In the genomic region with DNA sequence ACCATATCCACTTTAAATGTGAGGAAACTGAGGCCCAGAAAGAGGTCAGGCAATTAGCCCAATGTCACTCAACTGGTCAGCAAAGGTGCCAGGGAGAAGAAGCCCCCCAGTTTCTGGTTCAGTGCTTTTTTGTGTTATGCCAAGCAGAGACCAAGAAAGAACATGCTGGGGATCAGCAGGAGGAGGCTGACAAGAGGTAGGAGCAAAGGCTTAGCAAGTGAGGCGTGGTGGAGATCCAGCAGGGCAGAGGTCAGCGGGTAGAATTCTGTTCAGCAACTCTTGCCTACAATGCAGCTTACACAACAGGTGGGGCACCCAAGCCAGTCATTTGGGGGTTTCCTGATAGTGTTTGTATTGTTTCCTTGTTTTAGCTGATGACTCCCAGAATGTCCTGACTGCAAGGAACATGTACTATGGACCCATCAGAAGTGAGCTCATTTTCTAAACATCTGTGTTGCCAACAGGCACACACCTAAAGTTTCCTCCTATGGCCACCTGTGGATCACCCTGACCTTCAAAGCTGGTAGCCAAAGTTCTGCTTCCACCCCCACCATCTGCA, we compare ENCODE assay signal across 11 cellular contexts. TPM values are rescaled to one million over a fixed set of nuclear protein-coding genes. Genes with fewer than 3 reads are reported as not detected.
DNase-seq lines count a peak whose midpoint lies in the region; ATAC-seq and TF ChIP-seq lines count a peak whose summit lies in the region.
"Had no signal": no experiment of that assay in that cellular context is flagged by ENCODE, and none has a peak within 500 bp of the region (broad histone marks: within the 10 kb centered on the region; RNA-seq: fewer than 3 reads in every experiment).

No MANE protein-coding gene starts in this region.

- no peaks in the 10 kb centered on the region for H3K27me3 Mint-ChIP-seq in activated CD4-positive, alpha-beta T cell treated with anti-CD3 and anti-CD28 coated beads for 36 hours
- H3K27me3 Mint-ChIP-seq in WTC11 (ENCODE audit: low read depth): no peaks in the 10 kb centered on the region
- peaks cover 0 to 3% (median 2%) of the 10 kb centered on the region in 3 donors for H3K27me3 Mint-ChIP-seq in immature natural killer cell (ENCODE audit: low read depth in 3 of 3)

- intact Hi-C loops in activated CD4-positive, alpha-beta T cell treated with anti-CD3 and anti-CD28 coated beads for 36 hours (cut with DNase I, micrococcal nuclease): loop anchor here (1.0 to 5.0 kb wide), 4 partner anchors 52 to 613 kb away; partner anchors contain the start of gene EMILIN2 (in 1 of the 2)

- H3K4me1 Mint-ChIP-seq in activated CD4-positive, alpha-beta T cell treated with anti-CD3 and anti-CD28 coated beads for 36 hours: peaks cover 75% of the 10 kb centered on the region
- peaks cover 46% of the 10 kb centered on the region for H3K4me1 Mint-ChIP-seq in WTC11
- H3K4me1 Mint-ChIP-seq in immature natural killer cell: peaks cover 47 to 70% of the 10 kb centered on the region in 2 donors
- H3K4me1 Mint-ChIP-seq in stimulated activated effector memory CD8-positive, alpha-beta T cell treated with anti-CD3 and anti-CD28 coated beads, Interleukin-12 subunit alpha, Interleukin-12 subunit beta, amount 100 ng/mL, for 72 hours: peaks cover 31% of the 10 kb centered on the region

- ATAC-seq in activated CD4-positive, alpha-beta T cell treated with anti-CD3 and anti-CD28 coated beads for 36 hours: no peak
- ATAC-seq in WTC11 (no peak), HG02588 (IDR thresholded peaks at IDR 0.05; ENCODE audit: unreplicated experiment) (no peak)
- no peak for ATAC-seq in stimulated activated effector memory CD8-positive, alpha-beta T cell treated with anti-CD3 and anti-CD28 coated beads, Interleukin-12 subunit alpha, Interleukin-12 subunit beta, amount 100 ng/mL, for 72 hours

- no peak overlapping the region for H3K4me3 Mint-ChIP-seq in activated CD4-positive, alpha-beta T cell treated with anti-CD3 and anti-CD28 coated beads for 36 hours
- no peak overlapping the region for H3K4me3 Mint-ChIP-seq in WTC11
- H3K4me3 Mint-ChIP-seq in immature natural killer cell: no peak overlapping the region
- peak overlapping the region; percentile 2 for H3K4me3 Mint-ChIP-seq in stimulated activated effector memory CD8-positive, alpha-beta T cell treated with anti-CD3 and anti-CD28 coated beads, Interleukin-12 subunit alpha, Interleukin-12 subunit beta, amount 100 ng/mL, for 72 hours

- no peaks in the 10 kb centered on the region for H3K27me3 ChIP-seq in suprapubic skin
- H3K27me3 ChIP-seq: ovary, uterus had no signal

- POLR2A ChIA-PET in activated CD4-positive, alpha-beta T cell treated with anti-CD3 and anti-CD28 coated beads for 36 hours (lab: Charles Lee): interaction anchor here (0.6 to 1.9 kb wide), 6 partner anchors 9 to 65 kb away, joined by 3 to 8 read pairs (median 3); no protein-coding TSS in a partner anchor
- POLR2A ChIA-PET in WTC11 (lab: Charles Lee): no interaction called here

- peak overlapping the region; percentile 85 for H3K27ac Mint-ChIP-seq in activated CD4-positive, alpha-beta T cell treated with anti-CD3 and anti-CD28 coated beads for 36 hours
- H3K27ac Mint-ChIP-seq in WTC11 (no peak overlapping the region), immature natural killer cell (peak overlapping the region in 4 of 6 donors; percentile 19 to 94 (median 74))
- H3K27ac Mint-ChIP-seq in stimulated activated effector memory CD8-positive, alpha-beta T cell treated with anti-CD3 and anti-CD28 coated beads, Interleukin-12 subunit alpha, Interleukin-12 subunit beta, amount 100 ng/mL, for 72 hours: peak overlapping the region; percentile 48

- no peaks in the 10 kb centered on the region for H3K36me3 ChIP-seq in suprapubic skin
- H3K36me3 ChIP-seq: ovary, uterus had no signal

- no peak overlapping the region for H3K27ac ChIP-seq in suprapubic skin
- H3K27ac ChIP-seq: ovary had no signal

- H3K36me3 Mint-ChIP-seq in activated CD4-positive, alpha-beta T cell treated with anti-CD3 and anti-CD28 coated beads for 36 hours (ENCODE audit: low read depth): peaks cover 34% of the 10 kb centered on the region
- peaks cover 10% of the 10 kb centered on the region; the same call in 1 of the 2 replicates for H3K36me3 Mint-ChIP-seq in WTC11
- H3K36me3 Mint-ChIP-seq in immature natural killer cell: peaks cover 0 to 4% (median 0%) of the 10 kb centered on the region in 3 donors
- peaks cover 11% of the 10 kb centered on the region for H3K36me3 Mint-ChIP-seq in stimulated activated effector memory CD8-positive, alpha-beta T cell treated with anti-CD3 and anti-CD28 coated beads, Interleukin-12 subunit alpha, Interleukin-12 subunit beta, amount 100 ng/mL, for 72 hours

- TF ChIP-seq CTCF in WTC11 (IDR thresholded peaks at IDR 0.05): no peak
- TF ChIP-seq CTCF in suprapubic skin (IDR thresholded peaks at IDR 0.05): no peak

- H3K9me3 Mint-ChIP-seq in activated CD4-positive, alpha-beta T cell treated with anti-CD3 and anti-CD28 coated beads for 36 hours (ENCODE audit: low read depth): no peaks in the 10 kb centered on the region
- H3K9me3 Mint-ChIP-seq in WTC11: no peaks in the 10 kb centered on the region
- H3K9me3 Mint-ChIP-seq in immature natural killer cell: no peaks in the 10 kb centered on the region
- no peaks in the 10 kb centered on the region for H3K9me3 Mint-ChIP-seq in stimulated activated effector memory CD8-positive, alpha-beta T cell treated with anti-CD3 and anti-CD28 coated beads, Interleukin-12 subunit alpha, Interleukin-12 subunit beta, amount 100 ng/mL, for 72 hours

- 94% methylated on average over 2 of the region's 2 CpGs for WGBS in suprapubic skin

- DNase-seq in activated CD4-positive, alpha-beta T cell treated with anti-CD3 and anti-CD28 coated beads for 36 hours: no peak
- no peak for DNase-seq in activated CD4-positive, alpha-beta T cell treated with anti-CD3 and anti-CD28 coated beads for 1 hour
- DNase-seq in WTC11 (ENCODE audit: low spot score) (no peak), immature natural killer cell (no peak), suprapubic skin (ENCODE audit: low spot score in 2 of 2) (no peak), HUDEP-2 (lab: John Stamatoyannopoulos, UW; ENCODE audit: unreplicated experiment in 76 of 76) (no peak)
- no peak for DNase-seq in stimulated activated effector memory CD8-positive, alpha-beta T cell treated with anti-CD3 and anti-CD28 coated beads, Interleukin-12 subunit alpha, Interleukin-12 subunit beta, amount 100 ng/mL, for 72 hours (ENCODE audit: low spot score in 2 of 2)
- DNase-seq: activated CD4-positive, alpha-beta T cell treated with anti-CD3 and anti-CD28 coated beads, Interleukin-2, amount 50 U/mL, for 4 hours; ovary; uterus had no signal

- H3K9me3 ChIP-seq in suprapubic skin: no peaks in the 10 kb centered on the region
- H3K9me3 ChIP-seq: ovary, uterus had no signal

- H3K4me1 ChIP-seq in suprapubic skin: peaks cover 31% of the 10 kb centered on the region

- CTCF ChIA-PET in activated CD4-positive, alpha-beta T cell treated with anti-CD3 and anti-CD28 coated beads for 36 hours (lab: Charles Lee): interaction anchor here (0.6 to 8.5 kb wide), 26 partner anchors 8 to 884 kb away, joined by 3 to 158 read pairs (median 6); partner anchors contain the start of gene MYL12A
- CTCF ChIA-PET in WTC11 (lab: Charles Lee): interaction anchor here (0.7 to 2.2 kb wide), 9 partner anchors 8 to 78 kb away, joined by 3 to 13 read pairs (median 4); no protein-coding TSS in a partner anchor

- TF ChIP-seq POLR2A in suprapubic skin (IDR thresholded peaks at IDR 0.05): no peak

- no peak overlapping the region for H3K4me3 ChIP-seq in suprapubic skin
- H3K4me3 ChIP-seq: ovary, uterus had no signal

- no peak for TF ChIP-seq EP300 in suprapubic skin (IDR thresholded peaks at IDR 0.05)

TF ChIP-seq in WTC11, 78 proteins besides CTCF, POLR2A, EP300 and RAD21:
- TF ChIP-seq ELF4 (CRISPR knock-in tag; IDR thresholded peaks at IDR 0.05; ENCODE audit: low read depth): no peak
- peak; percentile 76; the same call in 1 of the 2 replicates for TF ChIP-seq GABPB1 (CRISPR knock-in tag; IDR thresholded peaks at IDR 0.05)
- TF ChIP-seq GRHL2 (CRISPR knock-in tag; IDR thresholded peaks at IDR 0.05; ENCODE audit: insufficient replicate concordance, severe bottlenecking): no peak
- TF ChIP-seq SMAD4 (CRISPR knock-in tag; IDR thresholded peaks at IDR 0.05): no peak
- no peak for TF ChIP-seq HMGXB4 (CRISPR knock-in tag; IDR thresholded peaks at IDR 0.05)
TF ChIP-seq in WTC11: peak in this region for 1.

RNA-seq across cellular contexts. Expression of gene LPIN2, which starts 28.2 kb away (rescaled TPM):
- 10 to 100 TPM; 82.6 to 95.3 TPM for total RNA-seq in activated CD4-positive, alpha-beta T cell treated with anti-CD3 and anti-CD28 coated beads for 36 hours
- total RNA-seq in WTC11 (2021) (10.4 to 12.2 TPM (median 11.8 TPM) in 3 replicates), suprapubic skin (10 to 100 TPM in 1 of 4 donors, 1 to 10 TPM in 3; 7.2 to 11.2 (median 9.1) TPM)
- 10 to 100 TPM; 17.3 to 80.1 (median 31.0) TPM for polyA plus RNA-seq in immature natural killer cell
